ENCODE assay signal across 7 cellular contexts in the genomic region with DNA sequence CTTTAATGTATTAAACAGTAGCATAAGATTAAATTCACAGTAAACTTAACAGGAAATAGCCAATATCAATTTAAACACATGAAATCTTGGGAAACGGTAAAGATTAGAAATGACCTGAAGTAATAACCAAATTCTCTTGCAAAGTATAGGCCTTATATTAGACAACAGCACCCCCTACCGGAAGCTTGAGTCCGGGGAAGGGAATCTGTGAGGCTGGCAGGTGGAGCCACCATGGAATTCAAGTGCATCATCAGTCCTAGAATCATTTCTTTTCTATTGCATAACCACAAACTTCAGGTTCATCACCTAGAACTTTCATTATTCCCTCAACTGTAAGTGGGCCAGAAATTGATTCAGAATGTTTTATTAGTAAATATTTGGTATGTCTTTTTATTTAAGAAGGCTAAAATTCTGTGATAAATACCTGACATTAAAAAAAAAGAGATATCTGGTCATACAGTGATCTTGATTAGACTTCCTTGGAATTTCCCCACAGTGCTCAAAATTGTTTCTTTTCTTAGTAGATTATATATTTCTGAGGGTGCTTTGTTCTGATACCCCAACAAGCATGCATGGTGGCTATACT. TPM values are rescaled to one million over a fixed set of nuclear protein-coding genes. Genes with fewer than 3 reads are reported as not detected.
DNase-seq lines count a peak whose midpoint lies in the region; ATAC-seq, FAIRE-seq and TF ChIP-seq lines count a peak whose summit lies in the region.

No MANE protein-coding gene starts in this region.

- no peaks in the 10 kb centered on the region for H3K27me3 ChIP-seq in endodermal cell (ENCODE audit: control insufficient read depth, insufficient read depth, low read length, poor library complexity, severe bottlenecking)

- H3K4me3 Mint-ChIP-seq in endodermal cell: no peak overlapping the region

- no peaks in the 10 kb centered on the region for H3K9me3 ChIP-seq in endodermal cell (ENCODE audit: control insufficient read depth, low read length)

- H3K36me3 ChIP-seq in endodermal cell (ENCODE audit: control insufficient read depth, insufficient read depth, low read length): no peaks in the 10 kb centered on the region

- WGBS in endodermal cell (ENCODE audit: insufficient coverage in 1 of 2, insufficient read length in 1 of 2), 2 experiments: 20% methylated on average over 3 of the region's 3 CpGs; no CpG with 5 or more reads in 1 of the 2 experiments

- no peak for TF ChIP-seq POLR2A in GM12892 (IDR thresholded peaks at IDR 0.05; ENCODE audit: low read depth, low read length)

- TF ChIP-seq CTCF in endodermal cell (conservative IDR thresholded peaks at IDR 0.05): peak; percentile 96

- no peaks in the 10 kb centered on the region for H3K4me1 ChIP-seq in endodermal cell (ENCODE audit: control insufficient read depth, insufficient read depth, low read length)

- H3K27me3 Mint-ChIP-seq in endodermal cell (ENCODE audit: insufficient read depth): no peaks in the 10 kb centered on the region

- H3K27ac Mint-ChIP-seq in endodermal cell: no peak overlapping the region

- no peaks in the 10 kb centered on the region for H3K36me3 Mint-ChIP-seq in endodermal cell (ENCODE audit: low read depth)

- H3K4me3 ChIP-seq in endodermal cell (ENCODE audit: low read length): no peak overlapping the region

- ATAC-seq in HG03520 (IDR thresholded peaks at IDR 0.05; ENCODE audit: unreplicated experiment): peak; percentile 69

- H3K9ac ChIP-seq in endodermal cell (ENCODE audit: extremely low read depth, low read length, poor library complexity, severe bottlenecking): no peak overlapping the region

- DNase-seq in GM12892 (ENCODE audit: insufficient read length): peak; percentile 12
- peak; percentile 99 for DNase-seq in NCI-H82 (lab: John Stamatoyannopoulos, UW)
- DNase-seq in activated CD8-positive, alpha-beta memory T cell treated with anti-CD3 and anti-CD28 coated beads for 24 hours: peak; percentile 81
- peak; percentile 92 for DNase-seq in endodermal cell
- peak; percentile 84 for DNase-seq in midbrain (lab: John Stamatoyannopoulos, UW)
- peak; percentile 38 for DNase-seq in stimulated activated CD8-positive, alpha-beta memory T cell treated with anti-CD3 and anti-CD28 coated beads, Interleukin-4, amount 100 ng/mL, for 24 hours (ENCODE audit: low read depth)

- peak; percentile 96 for FAIRE-seq in GM12892 (lab: Jason Lieb, UNC)

- no peak overlapping the region for H3K27ac ChIP-seq in endodermal cell (ENCODE audit: low read depth, low read length)

- H3K4me1 Mint-ChIP-seq in endodermal cell: no peaks in the 10 kb centered on the region

- H3K9me3 Mint-ChIP-seq in endodermal cell: no peaks in the 10 kb centered on the region

RNA-seq across cellular contexts. Expression of gene AP5M1, which starts 48.6 kb away (rescaled TPM):
- 22.7 TPM for polyA plus RNA-seq in GM12892 (2012; ENCODE audit: missing spikeins)
- total RNA-seq in endodermal cell: 10 to 100 TPM; 53.9 to 58.4 TPM
- polyA plus RNA-seq in endodermal cell (2013, experiment 1 of 2): 41.5 TPM
- polyA plus RNA-seq in endodermal cell (2013, experiment 2 of 2): 40.4 TPM

RNA-seq across cellular contexts. Expression of gene EXOC5, which starts 48.6 kb away (rescaled TPM):
- polyA plus RNA-seq in GM12892 (2012; ENCODE audit: missing spikeins): 72.6 TPM
- 100 to 1,000 TPM; 101 to 107 TPM for total RNA-seq in endodermal cell
- polyA plus RNA-seq in endodermal cell (2013, experiment 1 of 2): 106 TPM
- 99.3 TPM for polyA plus RNA-seq in endodermal cell (2013, experiment 2 of 2)

Comparison
In these comparisons a context has a peak if more than half of its experiments do, and no peak if none do; other contexts are left out.
1. DNase-seq: peak in every context shown above with its lines; median percentile 99 in NCI-H82; 92 in endodermal cell; 84 in midbrain; 81 in activated CD8-positive, alpha-beta memory T cell treated with anti-CD3 and anti-CD28 coated beads for 24 hours; 38 in stimulated activated CD8-positive, alpha-beta memory T cell treated with anti-CD3 and anti-CD28 coated beads, Interleukin-4, amount 100 ng/mL, for 24 hours; 12 in GM12892.